ENCODE assay signal across 2 cellular contexts in the genomic region with DNA sequence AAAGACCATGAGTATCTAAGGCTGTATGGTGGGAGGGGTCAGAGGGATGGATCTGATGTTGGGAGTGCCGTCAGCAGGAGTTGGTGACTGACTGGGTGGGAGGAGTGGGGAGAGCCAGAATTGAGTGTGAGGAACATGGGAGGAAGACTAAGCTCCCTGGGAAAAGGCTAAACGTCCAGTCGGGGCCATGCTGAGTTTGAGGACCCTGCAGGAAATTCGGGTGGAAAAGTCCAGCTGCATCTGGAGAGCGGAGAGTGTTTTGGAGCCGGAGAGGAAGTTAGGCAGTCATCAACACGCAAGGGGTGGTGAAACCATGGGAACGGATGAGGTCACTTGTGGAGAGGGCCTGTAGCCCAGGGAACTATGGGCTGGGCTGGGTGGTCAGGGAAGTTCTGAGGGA.
TF ChIP-seq lines count a peak whose summit lies in the region.

No MANE protein-coding gene starts in this region.

TF ChIP-seq in IMR-90, 13 proteins besides CTCF, POLR2A, EP300 and RAD21 (continued from another document):
- TF ChIP-seq, protein P1, sequence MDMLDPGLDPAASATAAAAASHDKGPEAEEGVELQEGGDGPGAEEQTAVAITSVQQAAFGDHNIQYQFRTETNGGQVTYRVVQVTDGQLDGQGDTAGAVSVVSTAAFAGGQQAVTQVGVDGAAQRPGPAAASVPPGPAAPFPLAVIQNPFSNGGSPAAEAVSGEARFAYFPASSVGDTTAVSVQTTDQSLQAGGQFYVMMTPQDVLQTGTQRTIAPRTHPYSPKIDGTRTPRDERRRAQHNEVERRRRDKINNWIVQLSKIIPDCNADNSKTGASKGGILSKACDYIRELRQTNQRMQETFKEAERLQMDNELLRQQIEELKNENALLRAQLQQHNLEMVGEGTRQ (IDR thresholded peaks at IDR 0.05; ENCODE audit: low read depth, low read length) = no peak
- TF ChIP-seq FOS (IDR thresholded peaks at IDR 0.05; ENCODE audit: low read depth, low read length) = no peak
- no peak for TF ChIP-seq NFE2L2 (IDR thresholded peaks at IDR 0.05; ENCODE audit: low read depth, low read length)
- no peak for TF ChIP-seq MXI1 (IDR thresholded peaks at IDR 0.05; ENCODE audit: borderline replicate concordance, low read depth, low read length)
- TF ChIP-seq, protein P2, sequence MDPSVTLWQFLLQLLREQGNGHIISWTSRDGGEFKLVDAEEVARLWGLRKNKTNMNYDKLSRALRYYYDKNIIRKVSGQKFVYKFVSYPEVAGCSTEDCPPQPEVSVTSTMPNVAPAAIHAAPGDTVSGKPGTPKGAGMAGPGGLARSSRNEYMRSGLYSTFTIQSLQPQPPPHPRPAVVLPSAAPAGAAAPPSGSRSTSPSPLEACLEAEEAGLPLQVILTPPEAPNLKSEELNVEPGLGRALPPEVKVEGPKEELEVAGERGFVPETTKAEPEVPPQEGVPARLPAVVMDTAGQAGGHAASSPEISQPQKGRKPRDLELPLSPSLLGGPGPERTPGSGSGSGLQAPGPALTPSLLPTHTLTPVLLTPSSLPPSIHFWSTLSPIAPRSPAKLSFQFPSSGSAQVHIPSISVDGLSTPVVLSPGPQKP (IDR thresholded peaks at IDR 0.05; ENCODE audit: borderline replicate concordance, low read depth, low read length) = no peak
- TF ChIP-seq RFX5 (IDR thresholded peaks at IDR 0.05; ENCODE audit: low read depth, low read length) = no peak
- no peak for TF ChIP-seq MAZ (IDR thresholded peaks at IDR 0.05; ENCODE audit: borderline replicate concordance, low read depth, low read length)
- no peak for TF ChIP-seq MAFK (IDR thresholded peaks at IDR 0.05; ENCODE audit: low read depth, low read length)
- no peak for TF ChIP-seq SMC3 (IDR thresholded peaks at IDR 0.05; ENCODE audit: low read depth, low read length)

TF ChIP-seq in K562, 482 proteins besides CTCF, POLR2A, EP300 and RAD21 (continued from another document):
- TF ChIP-seq RFX1 (IDR thresholded peaks at IDR 0.05) (peak; percentile 71), GATA2 (CRISPR knock-in tag; IDR thresholded peaks at IDR 0.05) (no peak), ZNF583 (CRISPR knock-in tag; IDR thresholded peaks at IDR 0.05) (no peak), NCOA4 (IDR thresholded peaks at IDR 0.05; ENCODE audit: partially characterized antibody) (no peak), ZNF133 (CRISPR knock-in tag; IDR thresholded peaks at IDR 0.05) (no peak), NFE2 (IDR thresholded peaks at IDR 0.05; ENCODE audit: low read depth) (no peak), SMARCA4 (IDR thresholded peaks at IDR 0.05) (no peak), TFAM (CRISPR knock-in tag; conservative IDR thresholded peaks at IDR 0.05) (no peak), HDAC8 (tag; IDR thresholded peaks at IDR 0.05) (no peak), TRIM28 (IDR thresholded peaks at IDR 0.05) (no peak), NCOA6 (IDR thresholded peaks at IDR 0.05) (no peak), PCBP1 (IDR thresholded peaks at IDR 0.05; ENCODE audit: low read depth, low read length, poor library complexity, severe bottlenecking) (no peak), ZNF431 (CRISPR knock-in tag; IDR thresholded peaks at IDR 0.05) (no peak), MEF2D (tag; conservative IDR thresholded peaks at IDR 0.05; ENCODE audit: low read depth) (no peak), CREM (IDR thresholded peaks at IDR 0.05; ENCODE audit: low read depth) (0 out of 2 replicates have a peak, but pooled peaks have one; percentile 15), CTBP1 (IDR thresholded peaks at IDR 0.05; ENCODE audit: borderline replicate concordance) (no peak), ZNF197 (CRISPR knock-in tag; IDR thresholded peaks at IDR 0.05; ENCODE audit: low read depth) (no peak), CBX2 (IDR thresholded peaks at IDR 0.05; ENCODE audit: insufficient read depth, low read length, poor library complexity, severe bottlenecking) (no peak), MCM2 (IDR thresholded peaks at IDR 0.05; ENCODE audit: low read depth) (no peak), SPI1 (IDR thresholded peaks at IDR 0.05; ENCODE audit: borderline replicate concordance, low read depth, low read length) (0 out of 2 replicates have a peak, but pooled peaks have one; percentile 26)
- TF ChIP-seq, protein P3, sequence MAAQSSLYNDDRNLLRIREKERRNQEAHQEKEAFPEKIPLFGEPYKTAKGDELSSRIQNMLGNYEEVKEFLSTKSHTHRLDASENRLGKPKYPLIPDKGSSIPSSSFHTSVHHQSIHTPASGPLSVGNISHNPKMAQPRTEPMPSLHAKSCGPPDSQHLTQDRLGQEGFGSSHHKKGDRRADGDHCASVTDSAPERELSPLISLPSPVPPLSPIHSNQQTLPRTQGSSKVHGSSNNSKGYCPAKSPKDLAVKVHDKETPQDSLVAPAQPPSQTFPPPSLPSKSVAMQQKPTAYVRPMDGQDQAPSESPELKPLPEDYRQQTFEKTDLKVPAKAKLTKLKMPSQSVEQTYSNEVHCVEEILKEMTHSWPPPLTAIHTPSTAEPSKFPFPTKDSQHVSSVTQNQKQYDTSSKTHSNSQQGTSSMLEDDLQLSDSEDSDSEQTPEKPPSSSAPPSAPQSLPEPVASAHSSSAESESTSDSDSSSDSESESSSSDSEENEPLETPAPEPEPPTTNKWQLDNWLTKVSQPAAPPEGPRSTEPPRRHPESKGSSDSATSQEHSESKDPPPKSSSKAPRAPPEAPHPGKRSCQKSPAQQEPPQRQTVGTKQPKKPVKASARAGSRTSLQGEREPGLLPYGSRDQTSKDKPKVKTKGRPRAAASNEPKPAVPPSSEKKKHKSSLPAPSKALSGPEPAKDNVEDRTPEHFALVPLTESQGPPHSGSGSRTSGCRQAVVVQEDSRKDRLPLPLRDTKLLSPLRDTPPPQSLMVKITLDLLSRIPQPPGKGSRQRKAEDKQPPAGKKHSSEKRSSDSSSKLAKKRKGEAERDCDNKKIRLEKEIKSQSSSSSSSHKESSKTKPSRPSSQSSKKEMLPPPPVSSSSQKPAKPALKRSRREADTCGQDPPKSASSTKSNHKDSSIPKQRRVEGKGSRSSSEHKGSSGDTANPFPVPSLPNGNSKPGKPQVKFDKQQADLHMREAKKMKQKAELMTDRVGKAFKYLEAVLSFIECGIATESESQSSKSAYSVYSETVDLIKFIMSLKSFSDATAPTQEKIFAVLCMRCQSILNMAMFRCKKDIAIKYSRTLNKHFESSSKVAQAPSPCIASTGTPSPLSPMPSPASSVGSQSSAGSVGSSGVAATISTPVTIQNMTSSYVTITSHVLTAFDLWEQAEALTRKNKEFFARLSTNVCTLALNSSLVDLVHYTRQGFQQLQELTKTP (IDR thresholded peaks at IDR 0.05; ENCODE audit: low read depth in 1 of 2, partially characterized antibody in 2 of 2) = no peak
- TF ChIP-seq, protein P4, sequence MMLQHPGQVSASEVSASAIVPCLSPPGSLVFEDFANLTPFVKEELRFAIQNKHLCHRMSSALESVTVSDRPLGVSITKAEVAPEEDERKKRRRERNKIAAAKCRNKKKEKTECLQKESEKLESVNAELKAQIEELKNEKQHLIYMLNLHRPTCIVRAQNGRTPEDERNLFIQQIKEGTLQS (IDR thresholded peaks at IDR 0.05) = peak; percentile 47
- TF ChIP-seq, protein P4 (CRISPR knock-in tag; conservative IDR thresholded peaks at IDR 0.05) = no peak
- TF ChIP-seq, protein P5, sequence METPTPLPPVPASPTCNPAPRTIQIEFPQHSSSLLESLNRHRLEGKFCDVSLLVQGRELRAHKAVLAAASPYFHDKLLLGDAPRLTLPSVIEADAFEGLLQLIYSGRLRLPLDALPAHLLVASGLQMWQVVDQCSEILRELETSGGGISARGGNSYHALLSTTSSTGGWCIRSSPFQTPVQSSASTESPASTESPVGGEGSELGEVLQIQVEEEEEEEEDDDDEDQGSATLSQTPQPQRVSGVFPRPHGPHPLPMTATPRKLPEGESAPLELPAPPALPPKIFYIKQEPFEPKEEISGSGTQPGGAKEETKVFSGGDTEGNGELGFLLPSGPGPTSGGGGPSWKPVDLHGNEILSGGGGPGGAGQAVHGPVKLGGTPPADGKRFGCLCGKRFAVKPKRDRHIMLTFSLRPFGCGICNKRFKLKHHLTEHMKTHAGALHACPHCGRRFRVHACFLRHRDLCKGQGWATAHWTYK (CRISPR knock-in tag; IDR thresholded peaks at IDR 0.05) = no peak
